In the genomic region with DNA sequence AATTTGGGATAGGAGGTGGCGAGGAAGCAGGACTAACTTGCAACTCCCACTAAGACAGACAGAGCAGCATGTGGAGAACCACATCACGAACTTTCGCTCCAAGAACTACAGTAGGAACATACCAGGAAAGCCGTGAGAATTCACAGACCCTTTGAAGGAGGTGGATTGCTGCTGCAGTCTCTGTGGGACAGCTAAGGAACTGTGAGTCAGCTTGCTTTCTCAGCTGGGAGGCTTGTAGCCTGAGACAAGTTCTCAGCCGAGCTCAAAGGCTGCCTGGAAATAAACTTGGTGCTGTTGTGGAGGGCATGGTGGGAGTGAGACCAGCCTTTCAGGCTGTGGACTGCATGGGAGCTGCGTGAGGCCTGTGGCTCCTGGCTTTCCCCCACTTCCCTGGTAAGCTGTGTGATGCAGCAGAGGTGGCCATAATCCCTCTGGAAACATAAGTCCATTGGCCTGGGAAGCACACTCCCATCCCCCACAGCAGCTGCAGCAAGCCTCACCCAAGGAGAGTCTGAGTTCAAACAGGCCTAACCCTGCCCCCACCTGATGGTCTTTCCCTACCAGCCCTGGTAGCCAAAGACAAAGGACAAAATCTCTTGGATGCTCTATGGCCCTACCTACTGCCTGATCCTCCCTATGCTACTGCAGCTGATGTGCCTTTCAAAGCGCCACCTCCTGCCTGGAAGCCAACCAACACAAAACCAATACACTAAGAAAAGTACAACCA, we compare ENCODE assay signal across 1 cellular context.
TF ChIP-seq lines count a peak whose summit lies in the region.

No MANE protein-coding gene starts in this region.

TF ChIP-seq in IMR-90, 13 proteins besides CTCF, POLR2A, EP300 and RAD21 (continued from another document):
- TF ChIP-seq, protein P1, sequence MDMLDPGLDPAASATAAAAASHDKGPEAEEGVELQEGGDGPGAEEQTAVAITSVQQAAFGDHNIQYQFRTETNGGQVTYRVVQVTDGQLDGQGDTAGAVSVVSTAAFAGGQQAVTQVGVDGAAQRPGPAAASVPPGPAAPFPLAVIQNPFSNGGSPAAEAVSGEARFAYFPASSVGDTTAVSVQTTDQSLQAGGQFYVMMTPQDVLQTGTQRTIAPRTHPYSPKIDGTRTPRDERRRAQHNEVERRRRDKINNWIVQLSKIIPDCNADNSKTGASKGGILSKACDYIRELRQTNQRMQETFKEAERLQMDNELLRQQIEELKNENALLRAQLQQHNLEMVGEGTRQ (IDR thresholded peaks at IDR 0.05; ENCODE audit: low read depth, low read length), result no peak
- TF ChIP-seq CEBPB (IDR thresholded peaks at IDR 0.05; ENCODE audit: low read depth, low read length), result no peak
- no peak for TF ChIP-seq NFE2L2 (IDR thresholded peaks at IDR 0.05; ENCODE audit: low read depth, low read length)
- TF ChIP-seq, protein P2, sequence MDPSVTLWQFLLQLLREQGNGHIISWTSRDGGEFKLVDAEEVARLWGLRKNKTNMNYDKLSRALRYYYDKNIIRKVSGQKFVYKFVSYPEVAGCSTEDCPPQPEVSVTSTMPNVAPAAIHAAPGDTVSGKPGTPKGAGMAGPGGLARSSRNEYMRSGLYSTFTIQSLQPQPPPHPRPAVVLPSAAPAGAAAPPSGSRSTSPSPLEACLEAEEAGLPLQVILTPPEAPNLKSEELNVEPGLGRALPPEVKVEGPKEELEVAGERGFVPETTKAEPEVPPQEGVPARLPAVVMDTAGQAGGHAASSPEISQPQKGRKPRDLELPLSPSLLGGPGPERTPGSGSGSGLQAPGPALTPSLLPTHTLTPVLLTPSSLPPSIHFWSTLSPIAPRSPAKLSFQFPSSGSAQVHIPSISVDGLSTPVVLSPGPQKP (IDR thresholded peaks at IDR 0.05; ENCODE audit: borderline replicate concordance, low read depth, low read length), result no peak
- TF ChIP-seq FOS (IDR thresholded peaks at IDR 0.05; ENCODE audit: low read depth, low read length), result no peak
- TF ChIP-seq CHD1 (IDR thresholded peaks at IDR 0.05; ENCODE audit: low read depth, low read length), result no peak
